ENCODE assay signal across 23 cellular contexts in genomic region chr2:45763797-45764196, GRCh38.
"Had no signal": no experiment of that assay in that cellular context is flagged by ENCODE, and none has a peak within 500 bp of the region (broad histone marks: within the 10 kb centered on the region; RNA-seq: fewer than 3 reads in every experiment).

No MANE protein-coding gene starts in this region.

- FAIRE-seq: kidney had no signal

- H3K36me3 ChIP-seq: left ventricle myocardium inferior, lower lobe of right lung, right lobe of liver, spleen, tibial nerve, upper lobe of right lung, vagina had no signal

- H3K79me2 ChIP-seq: hepatocyte had no signal

- ATAC-seq: left cardiac atrium; lower lobe of right lung; natural killer cell treated with Interleukin-12 subunit alpha and Interleukin-12 subunit beta and Interleukin-15 and Interleukin-18, amount 100 ng/mL, for 72 hours; psoas muscle; right lobe of liver; stimulated activated memory B cell treated with anti-CD40 and anti-IgM and Interleukin-4, amounts not matched to agents 10 μg/mL and 1 μg/mL and 100 μg/mL, for 72 hours; upper lobe of right lung had no signal

- DNase-seq: effector CD4-positive, alpha-beta T cell; endodermal cell; foreskin melanocyte; head of caudate nucleus; kidney; left cardiac atrium; left ventricle myocardium inferior; lower lobe of right lung; occipital lobe; psoas muscle; retina; right lobe of liver; spleen; stimulated activated CD4-positive, alpha-beta T cell treated with anti-CD3 and anti-CD28 coated beads, Interleukin-15, amount 100 ng/mL, for 24 hours; stimulated activated CD4-positive, alpha-beta T cell treated with anti-CD3 and anti-CD28 coated beads, Interleukin-1b, Interleukin-23, amount 100 ng/mL, for 48 hours; stimulated activated CD4-positive, alpha-beta T cell treated with anti-CD3 and anti-CD28 coated beads, Interleukin-4, amount 100 ng/mL, for 24 hours; testis; upper lobe of right lung had no signal

- H3K27ac ChIP-seq: hepatocyte, left ventricle myocardium inferior, lower lobe of right lung, psoas muscle, right lobe of liver, spleen, testis, tibial nerve, upper lobe of right lung, vagina had no signal

- H3K27me3 ChIP-seq: hepatocyte, right lobe of liver, spleen, testis, tibial nerve, upper lobe of right lung, vagina had no signal

- H3K4me3 ChIP-seq: hepatocyte, left ventricle myocardium inferior, lower lobe of right lung, psoas muscle, right lobe of liver, spleen, testis, tibial nerve, upper lobe of right lung, vagina had no signal

- H3K9me3 ChIP-seq: left ventricle myocardium inferior, lower lobe of right lung, psoas muscle, right lobe of liver, spleen, testis, tibial nerve, upper lobe of right lung, vagina had no signal

- H3K4me2 ChIP-seq: hepatocyte had no signal

- H2AFZ ChIP-seq: hepatocyte had no signal
